ENCODE assay signal across 20 cellular contexts in the genomic region with DNA sequence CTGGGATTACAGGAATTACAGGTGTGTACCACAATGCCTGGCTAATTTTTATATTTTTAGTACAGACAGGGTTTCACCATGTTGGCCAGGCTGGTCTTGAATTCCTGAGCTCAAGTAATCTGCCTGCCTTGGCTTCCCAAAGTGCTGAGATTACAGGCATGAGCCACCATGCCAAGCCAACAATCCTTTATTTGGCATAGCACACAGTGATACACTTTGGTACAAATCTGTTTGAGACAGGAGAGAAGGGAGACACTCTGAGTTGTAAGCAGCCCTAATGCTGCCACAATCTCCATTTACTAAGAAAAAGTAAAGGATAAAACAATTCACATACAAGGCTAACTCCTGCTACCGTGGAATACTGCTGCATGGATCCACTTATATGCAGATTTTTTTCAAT.
DNase-seq lines count a peak whose midpoint lies in the region; ATAC-seq, FAIRE-seq and TF ChIP-seq lines count a peak whose summit lies in the region.
"Had no signal": no experiment of that assay in that cellular context is flagged by ENCODE, and none has a peak within 500 bp of the region (broad histone marks: within the 10 kb centered on the region; RNA-seq: fewer than 3 reads in every experiment).

No MANE protein-coding gene starts in this region.

- peak; percentile 62 for FAIRE-seq in GM12892 (lab: Jason Lieb, UNC)
- FAIRE-seq: D721Med, G401.6, GM12891, GM18507, H54, HTR-8/SVneo had no signal

- H3K4me3 Mint-ChIP-seq in naive thymus-derived CD8-positive, alpha-beta T cell: no peak overlapping the region
- H3K4me3 Mint-ChIP-seq: B cell, GM23338 had no signal

- no peaks in the 10 kb centered on the region for H3K27me3 Mint-ChIP-seq in naive thymus-derived CD8-positive, alpha-beta T cell
- H3K27me3 Mint-ChIP-seq: B cell had no signal

- WGBS in right cardiac atrium: 93% methylated on average over 1 of the region's 1 CpG

- H3K27ac Mint-ChIP-seq in naive thymus-derived CD8-positive, alpha-beta T cell: peak overlapping the region in 6 of 10 donors; percentile 13 to 49 (median 25)
- H3K27ac Mint-ChIP-seq: B cell, GM23338 had no signal

- TF ChIP-seq POLR2A in GM12892 (IDR thresholded peaks at IDR 0.05; ENCODE audit: low read depth, low read length): no peak

- intact Hi-C loops in Right ventricle myocardium inferior (cut with DNase I) (no loop called here), right cardiac atrium (cut with DNase I) (no loop called here)

- H3K27me3 ChIP-seq in right cardiac atrium (ENCODE audit: control insufficient read depth, insufficient read depth): no peaks in the 10 kb centered on the region
- H3K27me3 ChIP-seq: BLaER1 treated with 17β-estradiol and CSF1 and Interleukin-3, amounts not matched to agents 10 nM and 100 nM had no signal

- peaks cover 22 to 50% (median 38%) of the 10 kb centered on the region in 4 donors for H3K4me1 Mint-ChIP-seq in naive thymus-derived CD8-positive, alpha-beta T cell
- H3K4me1 Mint-ChIP-seq: B cell, GM23338 had no signal

- H3K27ac ChIP-seq in right cardiac atrium (ENCODE audit: low read length): no peak overlapping the region
- peak overlapping the region; percentile 28 for H3K27ac ChIP-seq in 22Rv1
- H3K27ac ChIP-seq: BLaER1 treated with 17β-estradiol and CSF1 and Interleukin-3, amounts not matched to agents 10 nM and 100 nM had no signal

- H3K9me3 ChIP-seq in right cardiac atrium (ENCODE audit: control insufficient read depth, low read length): no peaks in the 10 kb centered on the region
- H3K9me3 ChIP-seq: Caco-2 had no signal

- peaks cover 28 to 92% (median 65%) of the 10 kb centered on the region in 3 donors for H3K36me3 Mint-ChIP-seq in naive thymus-derived CD8-positive, alpha-beta T cell

- ATAC-seq in Right ventricle myocardium inferior (peak; percentile 44), right cardiac atrium (no peak)
- no peak for ATAC-seq in naive thymus-derived CD8-positive, alpha-beta T cell
- ATAC-seq: GM23338 had no signal

- POLR2A ChIA-PET in naive thymus-derived CD8-positive, alpha-beta T cell (lab: Charles Lee): no interaction called here

- no peak overlapping the region for H3K4me3 ChIP-seq in right cardiac atrium (ENCODE audit: low read length)
- H3K4me3 ChIP-seq: BLaER1 treated with 17β-estradiol and CSF1 and Interleukin-3, amounts not matched to agents 10 nM and 100 nM; GM23338 had no signal

- H3K9me3 Mint-ChIP-seq in naive thymus-derived CD8-positive, alpha-beta T cell: no peaks in the 10 kb centered on the region

- DNase-seq in Right ventricle myocardium inferior (ENCODE audit: missing footprints): no peak
- DNase-seq in right cardiac atrium: no peak
- no peak for DNase-seq in GM12892 (ENCODE audit: insufficient read length)
- DNase-seq in naive thymus-derived CD8-positive, alpha-beta T cell: no peak
- no peak for DNase-seq in activated CD4-positive, alpha-beta T cell treated with anti-CD3 and anti-CD28 coated beads for 48 hours
- DNase-seq in germinal center (ENCODE audit: low spot score): no peak
- no peak for DNase-seq in NAMALWA (ENCODE audit: low spot score)
- DNase-seq: Caco-2, HCEC 1CT, IMR-90 had no signal

- no peak for TF ChIP-seq CTCF in 22Rv1 (IDR thresholded peaks at IDR 0.05)

- H3K4me1 ChIP-seq in right cardiac atrium (ENCODE audit: control insufficient read depth, insufficient read depth, low read length): no peaks in the 10 kb centered on the region
